Comparison of ENCODE assay signal across 8 cellular contexts in genomic region chr6:82006027-82006738, GRCh38.
A peak's percentile ranks its signal among the peaks of the same experiment; 100 is the strongest.
DNase-seq lines count a peak whose midpoint lies in the region; TF ChIP-seq lines count a peak whose summit lies in the region.

No MANE protein-coding gene starts in this region.

- dilution Hi-C loops in mammary epithelial cell (cut with HindIII; ENCODE audit: low sequenced_read_pairs) = no loop called here

- in situ Hi-C loops in mammary epithelial cell (cut with MboI; ENCODE audit: low sequenced_read_pairs in 2 of 2) = loop anchor here (25.0 kb wide), 2 partner anchors 244 to 1394 kb away; partner anchors contain the start of gene TENT5A (in 2 of the 2)

- H3K4me3 ChIP-seq in HFF-Myc (replicated peaks; ENCODE audit: low read depth, low read length) (no peak overlapping the region), mammary epithelial cell (replicated peaks in 1 of 3; ENCODE audit: insufficient read depth in 1 of 3, low read depth in 2 of 3, low read length in 3 of 3) (no peak overlapping the region)

- H3K9me3 Mint-ChIP-seq in mesothelial cell of epicardium = peaks cover 47% of the 10 kb centered on the region

- no peaks in the 10 kb centered on the region for H4K20me1 ChIP-seq in mammary epithelial cell (ENCODE audit: insufficient read depth, low read length)

- 50% methylated on average over 4 of the region's 5 CpGs for WGBS in mammary epithelial cell (ENCODE audit: low coverage, missing lambda C conversion rate)

- peaks cover 25% of the 10 kb centered on the region for H3K36me3 Mint-ChIP-seq in mesothelial cell of epicardium

- no peaks in the 10 kb centered on the region for H3K4me1 Mint-ChIP-seq in mesothelial cell of epicardium

- intact Hi-C loops in mammary epithelial cell (cut with micrococcal nuclease) = loop anchor here (1.0 to 2.0 kb wide), 3 partner anchors 35 to 272 kb away; no protein-coding TSS in a partner anchor

- H3K36me3 ChIP-seq in mammary epithelial cell (ENCODE audit: insufficient read depth, low read length) = no peaks in the 10 kb centered on the region

- no peak overlapping the region for H2AFZ ChIP-seq in mammary epithelial cell (ENCODE audit: low read depth, low read length)

- no peaks in the 10 kb centered on the region for H3K79me2 ChIP-seq in mammary epithelial cell (ENCODE audit: insufficient read depth, low read length)

- no peak overlapping the region for H3K27ac ChIP-seq in mammary epithelial cell (ENCODE audit: insufficient read depth, low read depth, low read length)

- no TSS peak for BruUV-seq in mammary epithelial cell (replicated peaks; lab: Mats Ljungman, UMichigan)

- H3K27me3 Mint-ChIP-seq in mesothelial cell of epicardium (ENCODE audit: low read depth) = no peaks in the 10 kb centered on the region

- CTCF ChIA-PET in mammary epithelial cell (lab: Charles Lee; ENCODE audit: low non-redundant PET) = interaction anchor here (0.6 to 0.9 kb wide), 3 partner anchors 69 to 264 kb away, joined by 5 to 6 read pairs (median 6); no protein-coding TSS in a partner anchor

- DNase-seq in NOMO-1 (lab: John Stamatoyannopoulos, UW; ENCODE audit: unreplicated experiment in 2 of 2) (peak; percentile 7 to 36), NOMO-1 treated with dmso at 0.1 percent for 144 hours (lab: John Stamatoyannopoulos, UW; ENCODE audit: unreplicated experiment) (no peak), HFF-Myc (ENCODE audit: extremely low read depth, low read depth) (no peak), NAMALWA (ENCODE audit: low spot score) (peak; percentile 44), mammary epithelial cell (peak; percentile 41), mesothelial cell of epicardium (ENCODE audit: low spot score in 2 of 2, unreplicated experiment in 2 of 2) (no peak)
- DNase-seq in activated CD4-positive, CD25-positive, alpha-beta regulatory T cell (lab: John Stamatoyannopoulos, UW) = no peak
- DNase-seq in central memory CD4-positive, alpha-beta T cell = no peak

- TF ChIP-seq CTCF in HFF-Myc (IDR thresholded peaks at IDR 0.05; ENCODE audit: low read depth, low read length, missing control alignments) (peak; percentile 69), mammary epithelial cell (conservative IDR thresholded peaks at IDR 0.05 in 1 of 2, IDR thresholded peaks at IDR 0.05 in 1 of 2; ENCODE audit: extremely low read depth in 1 of 2, insufficient read depth in 1 of 2, low read depth in 1 of 2, low read length in 2 of 2) (peak; percentile 66 to 83), mesothelial cell of epicardium (IDR thresholded peaks at IDR 0.05; ENCODE audit: unreplicated experiment) (peak; percentile 17)

- H3K4me1 ChIP-seq in mammary epithelial cell (ENCODE audit: insufficient read depth, low read length) = no peaks in the 10 kb centered on the region

- H3K9ac ChIP-seq in mammary epithelial cell (ENCODE audit: insufficient read depth, low read length) = no peak overlapping the region

- H3K4me3 Mint-ChIP-seq in mesothelial cell of epicardium = no peak overlapping the region

- no peak overlapping the region for H3K4me2 ChIP-seq in mammary epithelial cell (ENCODE audit: insufficient read depth, low read depth, low read length)

- no peaks in the 10 kb centered on the region for H3K27me3 ChIP-seq in mammary epithelial cell (ENCODE audit: insufficient read depth, low read length)

- H3K9me3 ChIP-seq in mammary epithelial cell (replicated peaks; ENCODE audit: insufficient read depth, low read length) = no peaks in the 10 kb centered on the region

- H3K27ac Mint-ChIP-seq in mesothelial cell of epicardium = no peak overlapping the region

Comparison
In these comparisons a context has a peak if more than half of its experiments do, and no peak if none do; other contexts are left out.
1. DNase-seq: peak in NOMO-1 (2 of 2), NAMALWA (single experiment) and mammary epithelial cell (single experiment); none in NOMO-1 treated with dmso at 0.1 percent for 144 hours (single experiment), HFF-Myc (single experiment), mesothelial cell of epicardium (0 of 2), activated CD4-positive, CD25-positive, alpha-beta regulatory T cell (0 of 4) and central memory CD4-positive, alpha-beta T cell (single experiment).
2. CTCF ChIP-seq: peak in every context shown above with its lines; median percentile 74 in mammary epithelial cell; 69 in HFF-Myc; 17 in mesothelial cell of epicardium.